Comparison of ENCODE assay signal across 22 cellular contexts in the genomic region with DNA sequence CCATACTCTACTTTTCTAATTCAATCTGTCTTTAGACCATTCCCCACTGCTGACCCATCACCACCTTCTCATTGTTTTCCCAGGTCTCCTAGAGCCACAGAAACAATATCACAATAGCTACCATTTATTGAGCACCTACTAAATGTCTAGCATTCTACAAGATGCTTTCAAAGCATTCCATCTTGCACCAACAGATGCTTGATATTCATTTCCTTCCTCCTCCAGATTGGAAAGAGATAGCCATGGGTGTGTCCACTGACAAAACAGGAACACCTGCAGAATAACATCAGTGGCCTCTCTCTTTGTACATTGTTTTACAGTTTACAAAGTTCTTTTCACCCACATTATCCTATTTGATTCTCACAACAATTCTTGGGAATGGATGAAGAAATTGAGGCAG. TPM values are rescaled to one million over a fixed set of nuclear protein-coding genes. Genes with fewer than 3 reads are reported as not detected.
"Had no signal": no experiment of that assay in that cellular context is flagged by ENCODE, and none has a peak within 500 bp of the region (broad histone marks: within the 10 kb centered on the region; RNA-seq: fewer than 3 reads in every experiment).

No MANE protein-coding gene starts in this region.

- H3K9me3 ChIP-seq: adrenal gland, prostate gland, right atrium auricular region, thyroid gland, uterus had no signal

- DNase-seq: activated CD4-positive, alpha-beta T cell treated with anti-CD3 and anti-CD28 coated beads, Interleukin-2, amount 10 ng/mL, durations not matched to agents 7 days and 5 days; activated CD8-positive, alpha-beta T cell treated with anti-CD3 and anti-CD28 coated beads, Interleukin-2, amount 10 ng/mL, durations not matched to agents 7 days and 5 days; activated naive CD4-positive, alpha-beta T cell treated with anti-CD3 and anti-CD28 coated beads for 36 hours; activated T-cell treated with anti-CD3 and anti-CD28 coated beads, Interleukin-2, amount 50 U/mL, for 24 hours; adrenal gland; effector memory CD4-positive, alpha-beta T cell; foreskin fibroblast; mesenchymal stem cell; naive thymus-derived CD4-positive, alpha-beta T cell; stimulated activated CD4-positive, alpha-beta T cell treated with anti-CD3 and anti-CD28 coated beads, Interleukin-12 subunit alpha, Interleukin-12 subunit beta, amount 100 ng/mL, for 4 hours; stimulated activated CD4-positive, alpha-beta T cell treated with anti-CD3 and anti-CD28 coated beads, Interleukin-1b, Interleukin-23, amount 100 ng/mL, for 48 hours; stimulated activated CD8-positive, alpha-beta memory T cell treated with anti-CD3 and anti-CD28 coated beads, Interleukin-4, amount 100 ng/mL, for 48 hours; stimulated activated naive CD4-positive, alpha-beta T cell; T-helper 9 cell; thyroid gland; uterus had no signal

- H3K4me3 Mint-ChIP-seq: activated CD4-positive, alpha-beta T cell treated with anti-CD3 and anti-CD28 coated beads, Interleukin-2, amount 10 ng/mL, durations not matched to agents 7 days and 5 days; activated CD8-positive, alpha-beta T cell treated with anti-CD3 and anti-CD28 coated beads, Interleukin-2, amount 10 ng/mL, durations not matched to agents 7 days and 5 days; activated naive CD4-positive, alpha-beta T cell treated with anti-CD3 and anti-CD28 coated beads for 36 hours; activated T-cell treated with anti-CD3 and anti-CD28 coated beads, Interleukin-2, amount 50 U/mL, for 24 hours; dendritic cell treated with granulocyte-macrophage colony-stimulating factor and Interleukin-4, amounts not matched to agents 40 ng/mL and 50 ng/mL, for 4 days had no signal

- H3K9me3 Mint-ChIP-seq: activated CD4-positive, alpha-beta T cell treated with anti-CD3 and anti-CD28 coated beads, Interleukin-2, amount 10 ng/mL, durations not matched to agents 7 days and 5 days; activated naive CD4-positive, alpha-beta T cell treated with anti-CD3 and anti-CD28 coated beads for 36 hours; activated T-cell treated with anti-CD3 and anti-CD28 coated beads, Interleukin-2, amount 50 U/mL, for 24 hours; activated T-helper 2 cell treated with anti-CD3 and anti-CD28 coated beads, Interferon-gamma antibody, Interleukin-2, Interleukin-4, amounts not matched to agents 10 μg/mL and 5 μg/mL and 100 μg/mL, durations not matched to agents 14 hours and 24 hours and 36 hours; dendritic cell treated with granulocyte-macrophage colony-stimulating factor and Interleukin-4, amounts not matched to agents 40 ng/mL and 50 ng/mL, for 4 days had no signal

- H3K4me3 ChIP-seq: adrenal gland, prostate gland, right atrium auricular region, thyroid gland, uterus had no signal

- H3K27ac Mint-ChIP-seq: activated CD4-positive, alpha-beta T cell treated with anti-CD3 and anti-CD28 coated beads, Interleukin-2, amount 10 ng/mL, durations not matched to agents 7 days and 5 days; activated CD8-positive, alpha-beta T cell treated with anti-CD3 and anti-CD28 coated beads, Interleukin-2, amount 10 ng/mL, durations not matched to agents 7 days and 5 days; activated naive CD4-positive, alpha-beta T cell treated with anti-CD3 and anti-CD28 coated beads for 36 hours; activated T-cell treated with anti-CD3 and anti-CD28 coated beads, Interleukin-2, amount 50 U/mL, for 24 hours; activated T-helper 2 cell treated with anti-CD3 and anti-CD28 coated beads, Interferon-gamma antibody, Interleukin-2, Interleukin-4, amounts not matched to agents 10 μg/mL and 5 μg/mL and 100 μg/mL, durations not matched to agents 14 hours and 24 hours and 36 hours; dendritic cell treated with granulocyte-macrophage colony-stimulating factor and Interleukin-4, amounts not matched to agents 40 ng/mL and 50 ng/mL, for 4 days; naive thymus-derived CD4-positive, alpha-beta T cell had no signal

- H3K36me3 Mint-ChIP-seq: naive thymus-derived CD4-positive, alpha-beta T cell had no signal

- H3K36me3 ChIP-seq: adrenal gland, prostate gland, right atrium auricular region, thyroid gland, uterus had no signal

- ATAC-seq: activated CD4-positive, CD25-positive, alpha-beta regulatory T cell treated with anti-CD3 and anti-CD28 coated beads, Interleukin-2, amount 50 U/mL, for 24 hours; activated CD8-positive, alpha-beta T cell treated with anti-CD3 and anti-CD28 coated beads, Interleukin-2, amount 10 ng/mL, durations not matched to agents 7 days and 5 days; naive thymus-derived CD4-positive, alpha-beta T cell had no signal

- H3K4me1 ChIP-seq: adrenal gland, prostate gland, thyroid gland, uterus had no signal

- H3K27ac ChIP-seq: adrenal gland, epithelial cell of prostate, prostate gland, right atrium auricular region, thyroid gland, uterus had no signal

RNA-seq across cellular contexts. Expression of gene RAB3B, which starts 2.2 kb away (rescaled TPM):
- polyA plus RNA-seq: naive thymus-derived CD4-positive, alpha-beta T cell had no signal
